ENCODE assay signal across 16 cellular contexts in the genomic region with DNA sequence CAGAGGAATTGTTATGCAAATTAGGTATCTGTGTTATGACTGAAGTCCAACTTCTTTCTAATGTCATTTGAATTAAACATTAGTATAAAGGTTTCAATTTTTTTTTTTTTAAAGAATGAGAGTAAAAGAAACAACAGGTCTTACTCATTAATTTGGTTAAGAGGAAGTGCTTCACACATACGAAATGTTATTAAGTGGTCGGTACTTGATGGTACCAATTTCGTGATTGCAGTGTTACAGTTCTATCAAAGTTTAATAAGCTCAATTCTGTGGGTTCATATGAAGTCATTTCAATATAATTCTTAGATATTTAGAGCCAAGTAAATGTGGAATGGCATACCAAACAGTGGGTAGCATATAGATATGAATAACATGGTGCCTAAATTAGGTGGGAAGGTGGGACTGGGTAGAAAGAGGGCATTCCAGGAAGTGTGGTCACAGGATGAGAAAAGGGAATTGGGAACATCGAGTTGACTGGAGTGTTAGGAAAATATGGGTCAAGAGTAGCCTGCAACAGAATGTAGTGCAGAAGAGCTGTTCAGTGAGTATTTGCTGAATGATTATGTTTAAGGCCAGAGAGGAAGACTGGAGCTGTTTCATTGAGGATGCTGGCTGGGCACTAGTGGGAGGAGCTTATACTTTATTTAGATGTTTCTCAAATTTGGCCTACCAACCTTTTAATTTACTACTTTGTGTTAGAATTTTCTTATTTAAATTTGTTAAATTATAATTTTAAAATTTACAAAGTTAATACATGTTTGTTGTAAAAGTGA.
"Had no signal": no experiment of that assay in that cellular context is flagged by ENCODE, and none has a peak within 500 bp of the region (broad histone marks: within the 10 kb centered on the region; RNA-seq: fewer than 3 reads in every experiment).

No MANE protein-coding gene starts in this region.

- DNase-seq: activated CD4-positive, alpha-beta T cell treated with anti-CD3 and anti-CD28 coated beads, Interleukin-2, amount 10 ng/mL, durations not matched to agents 7 days and 5 days; activated CD8-positive, alpha-beta memory T cell treated with anti-CD3 and anti-CD28 coated beads, Interleukin-2, amount 50 U/mL, for 4 hours; activated gamma-delta T cell treated with Interleukin-2 at 50 U/mL for 16 hours; activated T-cell treated with anti-CD3 and anti-CD28 coated beads, Interleukin-2, amount 50 U/mL, for 72 hours; aorta; brain microvascular endothelial cell; central memory CD4-positive, alpha-beta T cell; cortex of kidney; head of caudate nucleus; left ventricle myocardium inferior; mammary epithelial cell; T1000; testis had no signal

- ATAC-seq: activated T-cell treated with anti-CD3 and anti-CD28 coated beads, Interleukin-2, amount 50 U/mL, for 72 hours had no signal

- H3K4me3 ChIP-seq: left ventricle myocardium inferior, prostate gland, right atrium auricular region, testis had no signal

- H3K27ac Mint-ChIP-seq: activated CD4-positive, alpha-beta T cell treated with anti-CD3 and anti-CD28 coated beads, Interleukin-2, amount 10 ng/mL, durations not matched to agents 7 days and 5 days; activated T-cell treated with anti-CD3 and anti-CD28 coated beads, Interleukin-2, amount 50 U/mL, for 72 hours; type B pancreatic cell had no signal

- H3K27me3 ChIP-seq: brain microvascular endothelial cell, right atrium auricular region, testis had no signal

- H3K36me3 ChIP-seq: brain microvascular endothelial cell, prostate gland, right atrium auricular region had no signal

- H3K9me3 ChIP-seq: left ventricle myocardium inferior, prostate gland, right atrium auricular region, testis had no signal

- H3K27me3 Mint-ChIP-seq: activated CD4-positive, alpha-beta T cell treated with anti-CD3 and anti-CD28 coated beads, Interleukin-2, amount 10 ng/mL, durations not matched to agents 7 days and 5 days; type B pancreatic cell had no signal

- H3K4me3 Mint-ChIP-seq: activated CD4-positive, alpha-beta T cell treated with anti-CD3 and anti-CD28 coated beads, Interleukin-2, amount 10 ng/mL, durations not matched to agents 7 days and 5 days; activated T-cell treated with anti-CD3 and anti-CD28 coated beads, Interleukin-2, amount 50 U/mL, for 72 hours; type B pancreatic cell had no signal

- H3K4me1 ChIP-seq: left ventricle myocardium inferior, prostate gland, right atrium auricular region, testis had no signal

- H3K27ac ChIP-seq: brain microvascular endothelial cell, left ventricle myocardium inferior, prostate gland, right atrium auricular region, testis had no signal

- H3K9me3 Mint-ChIP-seq: activated CD4-positive, alpha-beta T cell treated with anti-CD3 and anti-CD28 coated beads, Interleukin-2, amount 10 ng/mL, durations not matched to agents 7 days and 5 days; type B pancreatic cell had no signal
